In genomic region chr7:150976529-150977381, GRCh38 we compare ENCODE assay signal across 1 cellular context.
TF ChIP-seq lines count a peak whose summit lies in the region.

No MANE protein-coding gene starts in this region.

TF ChIP-seq in K562, 482 proteins besides CTCF, POLR2A, EP300 and RAD21 (continued from another document and continues in another):
- TF ChIP-seq UBTF (IDR thresholded peaks at IDR 0.05; ENCODE audit: borderline replicate concordance in 1 of 2, low read depth in 2 of 2, low read length in 2 of 2) (0 out of 4 replicates have a peak, but pooled peaks of 1 of the 2 experiments have one; percentile 33), ZKSCAN3 (CRISPR knock-in tag; IDR thresholded peaks at IDR 0.05) (no peak), HOXB6 (CRISPR knock-in tag; IDR thresholded peaks at IDR 0.05; ENCODE audit: borderline replicate concordance) (no peak), ZNF639 (CRISPR knock-in tag; conservative IDR thresholded peaks at IDR 0.05 in 1 of 2, IDR thresholded peaks at IDR 0.05 in 1 of 2) (no peak), CBFB (CRISPR knock-in tag; IDR thresholded peaks at IDR 0.05) (0 out of 2 replicates have a peak, but pooled peaks have one; percentile 41), BRF2 (IDR thresholded peaks at IDR 0.05; ENCODE audit: borderline replicate concordance, insufficient read depth, insufficient read length) (no peak), NR2C1 (IDR thresholded peaks at IDR 0.05) (no peak), NR2C1 (tag; IDR thresholded peaks at IDR 0.05) (no peak), STAG1 (CRISPR knock-in tag; IDR thresholded peaks at IDR 0.05; ENCODE audit: borderline replicate concordance) (no peak), TSHZ1 (CRISPR knock-in tag; IDR thresholded peaks at IDR 0.05) (no peak), VEZF1 (CRISPR knock-in tag; IDR thresholded peaks at IDR 0.05) (peak; percentile 30; the same call in 1 of the 2 replicates), KDM2B (CRISPR knock-in tag; IDR thresholded peaks at IDR 0.05) (no peak), HMGXB4 (CRISPR knock-in tag; IDR thresholded peaks at IDR 0.05) (no peak), ZBTB9 (CRISPR knock-in tag; IDR thresholded peaks at IDR 0.05) (no peak), ZNF592 (IDR thresholded peaks at IDR 0.05) (no peak), CREB1 (IDR thresholded peaks at IDR 0.05) (no peak; the same call in 1 of the 2 replicates), CREB1 (CRISPR knock-in tag; IDR thresholded peaks at IDR 0.05) (no peak), TAF9B (IDR thresholded peaks at IDR 0.05; ENCODE audit: partially characterized antibody) (no peak), ZNF217 (CRISPR knock-in tag; IDR thresholded peaks at IDR 0.05) (no peak), XRCC3 (IDR thresholded peaks at IDR 0.05) (no peak), ZNF280A (IDR thresholded peaks at IDR 0.05; ENCODE audit: low read depth, partially characterized antibody) (no peak), NCOA2 (IDR thresholded peaks at IDR 0.05; ENCODE audit: partially characterized antibody in 2 of 2) (no peak), TFAP4 (CRISPR knock-in tag; IDR thresholded peaks at IDR 0.05; ENCODE audit: borderline replicate concordance) (peak; percentile 14; the same call in 1 of the 2 replicates), THRAP3 (IDR thresholded peaks at IDR 0.05; ENCODE audit: borderline replicate concordance) (no peak), RAD51 (IDR thresholded peaks at IDR 0.05; ENCODE audit: borderline replicate concordance, low read depth) (peak; percentile 27; the same call in 1 of the 2 replicates), EGR1 (conservative IDR thresholded peaks at IDR 0.05) (0 out of 2 replicates have a peak, but pooled peaks have one; percentile 43), SMARCE1 (IDR thresholded peaks at IDR 0.05) (no peak), ZNF165 (CRISPR knock-in tag; IDR thresholded peaks at IDR 0.05; ENCODE audit: borderline replicate concordance) (no peak), TFE3 (CRISPR knock-in tag; IDR thresholded peaks at IDR 0.05) (no peak), ELK1 (CRISPR knock-in tag; IDR thresholded peaks at IDR 0.05) (no peak), TBP (optimal IDR thresholded peaks at IDR 0.05; ENCODE audit: low read depth, low read length) (peak; percentile 51), ZNF785 (CRISPR knock-in tag; IDR thresholded peaks at IDR 0.05) (no peak), ZNF507 (tag; conservative IDR thresholded peaks at IDR 0.05) (no peak)
